Comparison of ENCODE assay signal across 8 cellular contexts in genomic region chr17:59786536-59787319, GRCh38.
DNase-seq lines count a peak whose midpoint lies in the region; ATAC-seq and TF ChIP-seq lines count a peak whose summit lies in the region.

No MANE protein-coding gene starts in this region.

- H3K4me2 ChIP-seq in OCI-LY3 (ENCODE audit: low read length) (peak overlapping the region; percentile 83), neuronal stem cell (ENCODE audit: insufficient read depth, low read length, poor library complexity, severe bottlenecking) (no peak overlapping the region)

- no peak overlapping the region for H4K91ac ChIP-seq in neuronal stem cell (ENCODE audit: low read depth, low read length, poor library complexity)

- H3K4me3 ChIP-seq in BJ (ENCODE audit: low read depth, low read length) (no peak overlapping the region), OCI-LY3 (ENCODE audit: low read length) (peak overlapping the region; percentile 61), esophagus squamous epithelium (peak overlapping the region in 3 of 4 donors; percentile 12 to 43 (median 18)), neuronal stem cell (ENCODE audit: low read length in 2 of 2) (peak overlapping the region in 1 of 2 donors; percentile 15), suprapubic skin (peak overlapping the region; percentile 12)

- no peak overlapping the region for H2AK5ac ChIP-seq in neuronal stem cell (ENCODE audit: low read depth, low read length)

- no peak overlapping the region for H2BK12ac ChIP-seq in neuronal stem cell (ENCODE audit: low read length)

- peak overlapping the region; percentile 97 for H3K27ac ChIP-seq in OCI-LY3 (ENCODE audit: low read length)
- H3K27ac ChIP-seq in esophagus squamous epithelium, result peak overlapping the region; percentile 82 to 95 (median 94)
- peak overlapping the region; percentile 4 for H3K27ac ChIP-seq in neuronal stem cell (replicated peaks; ENCODE audit: low read length)
- peak overlapping the region; percentile 82 for H3K27ac ChIP-seq in suprapubic skin

- H2BK5ac ChIP-seq in neuronal stem cell (ENCODE audit: low read length), result no peak overlapping the region

- peak in 2 of 4 donors; percentile 29 to 57 for TF ChIP-seq POLR2A in esophagus squamous epithelium (IDR thresholded peaks at IDR 0.05)
- TF ChIP-seq POLR2A in suprapubic skin (IDR thresholded peaks at IDR 0.05), result peak in 1 of 2 donors; percentile 37

- H3K4me1 ChIP-seq in OCI-LY3 (ENCODE audit: low read length), result peaks cover 83% of the 10 kb centered on the region
- peaks cover 31 to 78% (median 45%) of the 10 kb centered on the region in 3 donors for H3K4me1 ChIP-seq in esophagus squamous epithelium
- peaks cover 2 to 46% of the 10 kb centered on the region in 2 donors for H3K4me1 ChIP-seq in neuronal stem cell (ENCODE audit: control insufficient read depth in 2 of 2, insufficient read depth in 1 of 2, low read depth in 1 of 2, low read length in 2 of 2)
- H3K4me1 ChIP-seq in suprapubic skin, result peaks cover 51% of the 10 kb centered on the region

- 9 to 10% methylated on average over 8 of the region's 8 CpGs for WGBS in esophagus squamous epithelium, 2 donors
- WGBS in neuronal stem cell (ENCODE audit: extremely low coverage in 2 of 2, insufficient read length in 2 of 2, insufficient replicate concordance in 1 of 2), 2 donors, result 100% methylated on average over 1 of the region's 8 CpGs; no CpG with 5 or more reads in 1 of the 2 donors
- WGBS in suprapubic skin, result 12% methylated on average over 8 of the region's 8 CpGs

- no peak overlapping the region for H3K14ac ChIP-seq in neuronal stem cell (ENCODE audit: low read length)

- intact Hi-C loops in esophagus squamous epithelium (cut with DNase I), result no loop called here

- no peaks in the 10 kb centered on the region for H3K9me3 ChIP-seq in OCI-LY3 (ENCODE audit: insufficient read depth, low read length)
- H3K9me3 ChIP-seq in esophagus squamous epithelium, result no peaks in the 10 kb centered on the region
- peaks cover 0 to 3% of the 10 kb centered on the region in 2 donors for H3K9me3 ChIP-seq in neuronal stem cell (replicated peaks in 1 of 2; ENCODE audit: control insufficient read depth in 2 of 2, insufficient read depth in 1 of 2, low read depth in 1 of 2, low read length in 2 of 2)
- no peaks in the 10 kb centered on the region for H3K9me3 ChIP-seq in suprapubic skin

- no peak overlapping the region for H2BK120ac ChIP-seq in neuronal stem cell (ENCODE audit: low read depth, low read length)

- CTCF ChIA-PET in BJ (lab: Yijun Ruan, JAX), result interaction anchor here (1.2 to 3.5 kb wide), 4 partner anchors 16 to 72 kb away, joined by 3 to 21 read pairs (median 6); no protein-coding TSS in a partner anchor

- ATAC-seq in GM19025 (IDR thresholded peaks at IDR 0.05; ENCODE audit: low read depth, unreplicated experiment) (peak; percentile 84), HG03175 (IDR thresholded peaks at IDR 0.05; ENCODE audit: unreplicated experiment) (peak; percentile 91)

- no peak overlapping the region for H3K23ac ChIP-seq in neuronal stem cell (ENCODE audit: low read depth, low read length, poor library complexity)

- peak overlapping the region; percentile 91 for H3K9ac ChIP-seq in OCI-LY3 (ENCODE audit: low read length)
- H3K9ac ChIP-seq in neuronal stem cell (ENCODE audit: low read depth, low read length, poor library complexity), result no peak overlapping the region

- POLR2A ChIA-PET in BJ (lab: Charles Lee), result interaction anchor here (0.6 to 1.1 kb wide), 6 partner anchors 13 to 57 kb away, joined by 3 to 6 read pairs (median 4); no protein-coding TSS in a partner anchor

- peak; percentile 76 for TF ChIP-seq EP300 in suprapubic skin (IDR thresholded peaks at IDR 0.05)

- H3K27me3 ChIP-seq in BJ (ENCODE audit: control insufficient read depth, insufficient read depth, low read length), result no peaks in the 10 kb centered on the region
- H3K27me3 ChIP-seq in OCI-LY3 (ENCODE audit: low read depth, low read length), result no peaks in the 10 kb centered on the region
- no peaks in the 10 kb centered on the region for H3K27me3 ChIP-seq in esophagus squamous epithelium
- H3K27me3 ChIP-seq in neuronal stem cell (ENCODE audit: control insufficient read depth in 3 of 3, insufficient read depth in 3 of 3, low read depth in 1 of 3, low read length in 3 of 3), result no peaks in the 10 kb centered on the region
- no peaks in the 10 kb centered on the region for H3K27me3 ChIP-seq in suprapubic skin

- no peaks in the 10 kb centered on the region for H4K20me1 ChIP-seq in OCI-LY3 (ENCODE audit: insufficient read depth, low read length)

- H4K8ac ChIP-seq in neuronal stem cell (ENCODE audit: low read depth, low read length), result no peak overlapping the region

- H2BK15ac ChIP-seq in neuronal stem cell (ENCODE audit: low read length), result no peak overlapping the region

- no peak overlapping the region for H3K4ac ChIP-seq in neuronal stem cell (ENCODE audit: low read length)

- H3K36me3 ChIP-seq in BJ (ENCODE audit: control insufficient read depth, insufficient read depth, low read length) (no peaks in the 10 kb centered on the region), OCI-LY3 (replicated peaks; ENCODE audit: low read depth, low read length) (no peaks in the 10 kb centered on the region), esophagus squamous epithelium (peaks cover 0 to 3% (median 0%) of the 10 kb centered on the region in 3 donors), neuronal stem cell (replicated peaks in 1 of 2; ENCODE audit: control insufficient read depth in 2 of 2, insufficient read depth in 2 of 2, low read length in 2 of 2) (no peaks in the 10 kb centered on the region), suprapubic skin (peaks cover 3% of the 10 kb centered on the region)

- peaks cover 36% of the 10 kb centered on the region for H3K79me2 ChIP-seq in OCI-LY3 (ENCODE audit: low read length)

- H2AFZ ChIP-seq in OCI-LY3 (ENCODE audit: low read depth, low read length), result no peak overlapping the region
- peak overlapping the region; percentile 23 for H2AFZ ChIP-seq in neuronal stem cell (ENCODE audit: low read length)

- no peaks in the 10 kb centered on the region for H3K79me1 ChIP-seq in neuronal stem cell (ENCODE audit: low read depth, low read length)

- no peak overlapping the region for H3K18ac ChIP-seq in neuronal stem cell (ENCODE audit: low read length)

- DNase-seq in BJ (ENCODE audit: low read depth) (peak; percentile 99), esophagus squamous epithelium (lab: John Stamatoyannopoulos, UW) (peak; percentile 39), neuronal stem cell (ENCODE audit: low spot score) (no peak), suprapubic skin (ENCODE audit: low spot score in 2 of 2) (peak in 1 of 2 donors; percentile 72)
- peak; percentile 34 for DNase-seq in activated T-cell treated with anti-CD3 and anti-CD28 coated beads, Interleukin-2, amount 50 U/mL, for 1 hour

- 0 out of 2 replicates have a peak, but pooled peaks have one; percentile 7 for TF ChIP-seq CTCF in BJ (IDR thresholded peaks at IDR 0.05; ENCODE audit: insufficient read depth, low read depth, low read length)
- TF ChIP-seq CTCF in OCI-LY3 (IDR thresholded peaks at IDR 0.05; ENCODE audit: low read depth, low read length), result no peak; the same call in 1 of the 2 replicates
- TF ChIP-seq CTCF in esophagus squamous epithelium (IDR thresholded peaks at IDR 0.05), result peak in 2 of 6 experiments; percentile 3 to 8
- no peak for TF ChIP-seq CTCF in suprapubic skin (IDR thresholded peaks at IDR 0.05)

Comparison
In these comparisons a context has a peak if more than half of its experiments do, and no peak if none do; other contexts are left out.
1. H3K27ac ChIP-seq: peak in every context shown above with its lines; median percentile 97 in OCI-LY3; 94 in esophagus squamous epithelium; 82 in suprapubic skin; 4 in neuronal stem cell.